Comparison of ENCODE assay signal across 8 cellular contexts in genomic region chr9:33374634-33375237, GRCh38. TPM values are rescaled to one million over a fixed set of nuclear protein-coding genes. Genes with fewer than 3 reads are reported as not detected.
A peak's percentile ranks its signal among the peaks of the same experiment; 100 is the strongest.
DNase-seq lines count a peak whose midpoint lies in the region; ATAC-seq and TF ChIP-seq lines count a peak whose summit lies in the region.

No MANE protein-coding gene starts in this region.

- no peaks in the 10 kb centered on the region for H3K36me3 Mint-ChIP-seq in neural progenitor cell

- TF ChIP-seq EP300 in stomach (IDR thresholded peaks at IDR 0.05): no peak

- H3K27me3 Mint-ChIP-seq in neural progenitor cell (ENCODE audit: insufficient read depth, low read depth): no peaks in the 10 kb centered on the region

- intact Hi-C loops in stomach (cut with DNase I; ENCODE audit: low total_unique reads): loop anchor here (10.0 kb wide), 1 partner anchor 90 kb away; no protein-coding TSS in a partner anchor

- peak; percentile 44 for ATAC-seq in GM18499 (IDR thresholded peaks at IDR 0.05; ENCODE audit: insufficient read depth, unreplicated experiment)

- peak overlapping the region; percentile 97 for H2AFZ ChIP-seq in neural progenitor cell (replicated peaks)

- H3K4me1 ChIP-seq in HUES48 (ENCODE audit: control insufficient read depth, insufficient read depth, low read length) (peaks cover 3% of the 10 kb centered on the region; the same call in 1 of the 2 replicates), Peyer's patch (peaks cover 0 to 5% (median 0%) of the 10 kb centered on the region in 4 donors), neural progenitor cell (peaks cover 6% of the 10 kb centered on the region), stomach (peaks cover 11 to 29% (median 14%) of the 10 kb centered on the region in 4 donors)

- TF ChIP-seq CTCF in Peyer's patch (IDR thresholded peaks at IDR 0.05) (peak; percentile 68 to 90 (median 83)), neural progenitor cell (IDR thresholded peaks at IDR 0.05) (peak; percentile 92), stomach (IDR thresholded peaks at IDR 0.05) (peak in 5 of 7 experiments; percentile 76 to 90 (median 82))

- H3K9ac ChIP-seq in HUES48 (ENCODE audit: low read depth, low read length) (no peak overlapping the region; the same call in 1 of the 2 replicates), neural progenitor cell (no peak overlapping the region)

- no peaks in the 10 kb centered on the region for H3K9me3 Mint-ChIP-seq in neural progenitor cell

- no peaks in the 10 kb centered on the region for H3K79me2 ChIP-seq in neural progenitor cell (ENCODE audit: low read depth)

- H3K9me3 ChIP-seq in HUES48 (ENCODE audit: control insufficient read depth, insufficient read depth, low read length) (no peaks in the 10 kb centered on the region), Peyer's patch (no peaks in the 10 kb centered on the region), neural progenitor cell (ENCODE audit: low read depth) (no peaks in the 10 kb centered on the region), stomach (no peaks in the 10 kb centered on the region)

- TF ChIP-seq POLR2A in Peyer's patch (IDR thresholded peaks at IDR 0.05): no peak
- TF ChIP-seq POLR2A in stomach (IDR thresholded peaks at IDR 0.05): no peak

- H3K4me3 ChIP-seq in HUES48 (ENCODE audit: low read depth, low read length) (peak overlapping the region; percentile 8; the same call in 1 of the 2 replicates), Peyer's patch (no peak overlapping the region), neural progenitor cell (peak overlapping the region; percentile 20), stomach (peak overlapping the region in 2 of 4 donors; percentile 13 to 24)

- H3K27ac ChIP-seq in HUES48 (ENCODE audit: low read depth, low read length) (peak overlapping the region; percentile 65), Peyer's patch (no peak overlapping the region), neural progenitor cell (no peak overlapping the region), stomach (peak overlapping the region in 1 of 5 donors; percentile 52)

- H3K36me3 ChIP-seq in HUES48 (ENCODE audit: control insufficient read depth, insufficient read depth, low read length) (peaks cover 18% of the 10 kb centered on the region), Peyer's patch (peaks cover 0 to 25% (median 0%) of the 10 kb centered on the region in 3 donors), neural progenitor cell (no peaks in the 10 kb centered on the region), stomach (peaks cover 13 to 39% (median 32%) of the 10 kb centered on the region in 4 donors)

- no peaks in the 10 kb centered on the region for H3K27me3 ChIP-seq in HUES48 (ENCODE audit: control insufficient read depth, insufficient read depth, low read length)
- no peaks in the 10 kb centered on the region for H3K27me3 ChIP-seq in Peyer's patch
- H3K27me3 ChIP-seq in neural progenitor cell: no peaks in the 10 kb centered on the region
- no peaks in the 10 kb centered on the region for H3K27me3 ChIP-seq in stomach

- 58 to 62% (median 60%) methylated on average over 6 of the region's 6 CpGs for WGBS in stomach, 5 donors

- peak overlapping the region; percentile 55 for H3K4me2 ChIP-seq in neural progenitor cell

- peak overlapping the region; percentile 97 for H3K27ac Mint-ChIP-seq in neural progenitor cell

- no peak overlapping the region for H3K4me3 Mint-ChIP-seq in neural progenitor cell

- H4K20me1 ChIP-seq in neural progenitor cell (ENCODE audit: low read depth): no peaks in the 10 kb centered on the region

- peaks cover 14% of the 10 kb centered on the region for H3F3A ChIP-seq in neural progenitor cell (ENCODE audit: low read depth)

- DNase-seq in 8988T: peak; percentile 49
- DNase-seq in Peyer's patch: peak in 2 of 3 donors; percentile 66 to 86
- DNase-seq in activated T-helper 1 cell treated with anti-CD3 and anti-CD28 coated beads, Interleukin-2, amount 50 U/mL, for 16 hours (ENCODE audit: low read depth in 1 of 2, low spot score in 1 of 2): peak; percentile 18 to 29
- peak; percentile 73 for DNase-seq in fibroblast of the conjunctiva (ENCODE audit: low read depth)
- peak; percentile 90 for DNase-seq in neural progenitor cell (ENCODE audit: low spot score)
- DNase-seq in stomach: peak; percentile 79

- peaks cover 25% of the 10 kb centered on the region for H3K4me1 Mint-ChIP-seq in neural progenitor cell

RNA-seq across cellular contexts. Expression of gene AQP7, which starts 27.6 kb away (rescaled TPM):
- 100 to 1,000 TPM in 1 of 4 donors, 10 to 100 TPM in 2, 1 to 10 TPM in 1; 5.0 to 119 (median 79.2) TPM for total RNA-seq in Peyer's patch
- 0.25 TPM in 1 of 2 replicates, not detected in the other for total RNA-seq in neural progenitor cell (ENCODE audit: low replicate concordance)
- total RNA-seq in stomach: 10 to 100 TPM in 1 of 5 donors, 1 to 10 TPM in 2, not detected in 2; 2.8 to 17.4 (median 3.9) TPM
- 1 to 10 TPM; 1.1 to 5.3 (median 1.5) TPM for polyA plus RNA-seq in stomach

Comparison
In these comparisons a context has a peak if more than half of its experiments do, and no peak if none do; other contexts are left out.
1. DNase-seq: peak in every context shown above with its lines; median percentile 90 in neural progenitor cell; 79 in stomach; 76 in Peyer's patch; 73 in fibroblast of the conjunctiva; 49 in 8988T; 24 in activated T-helper 1 cell treated with anti-CD3 and anti-CD28 coated beads, Interleukin-2, amount 50 U/mL, for 16 hours.
2. H3K4me3 ChIP-seq: peak in HUES48 (single experiment) and neural progenitor cell (single experiment); none in Peyer's patch (0 of 4).
3. Peak in every context shown above with its lines, with median percentiles within 50 percentile points of each other: CTCF ChIP-seq.